Comparison of ENCODE assay signal across 12 cellular contexts in the genomic region with DNA sequence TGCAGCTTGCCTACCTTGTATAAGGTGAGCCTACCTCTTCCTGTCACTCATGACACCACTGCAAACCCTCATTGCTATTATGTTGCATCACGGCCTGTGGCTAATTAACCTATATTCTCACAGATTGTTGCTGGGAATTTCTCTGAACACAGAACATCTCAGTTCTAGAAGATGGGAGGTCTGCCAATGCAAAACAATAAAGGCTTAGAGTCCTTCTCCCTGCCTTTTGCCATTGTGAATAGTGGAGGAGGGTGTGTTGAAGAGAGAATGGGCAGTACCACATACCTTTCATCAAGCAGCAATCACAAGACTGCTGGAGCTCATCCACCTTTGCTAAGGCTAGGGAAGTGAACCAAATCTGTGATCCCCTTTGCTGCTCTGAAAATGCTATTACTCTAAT. TPM values are rescaled to one million over a fixed set of nuclear protein-coding genes. Genes with fewer than 3 reads are reported as not detected.
DNase-seq lines count a peak whose midpoint lies in the region; ATAC-seq and TF ChIP-seq lines count a peak whose summit lies in the region.
"Had no signal": no experiment of that assay in that cellular context is flagged by ENCODE, and none has a peak within 500 bp of the region (broad histone marks: within the 10 kb centered on the region; RNA-seq: fewer than 3 reads in every experiment).

No MANE protein-coding gene starts in this region.

- no TSS peak for BruUV-seq in mammary epithelial cell (replicated peaks; lab: Mats Ljungman, UMichigan)

- no peak overlapping the region for H3K9ac ChIP-seq in mammary epithelial cell (ENCODE audit: insufficient read depth, low read length)

- H3K36me3 ChIP-seq in mammary epithelial cell (ENCODE audit: insufficient read depth, low read length): peaks cover 2% of the 10 kb centered on the region
- no peaks in the 10 kb centered on the region for H3K36me3 ChIP-seq in tibial artery
- H3K36me3 ChIP-seq: stomach had no signal

- H3K9me3 ChIP-seq in mammary epithelial cell (replicated peaks; ENCODE audit: insufficient read depth, low read length) (no peaks in the 10 kb centered on the region), tibial artery (no peaks in the 10 kb centered on the region)
- H3K9me3 ChIP-seq: stomach had no signal

- TF ChIP-seq CTCF in mammary epithelial cell (conservative IDR thresholded peaks at IDR 0.05 in 1 of 2, IDR thresholded peaks at IDR 0.05 in 1 of 2; ENCODE audit: extremely low read depth in 1 of 2, insufficient read depth in 1 of 2, low read depth in 1 of 2, low read length in 2 of 2): no peak
- TF ChIP-seq CTCF in tibial artery (IDR thresholded peaks at IDR 0.05): no peak

- H3K4me1 ChIP-seq in mammary epithelial cell (ENCODE audit: insufficient read depth, low read length): peaks cover 23% of the 10 kb centered on the region
- peaks cover 0 to 40% (median 9%) of the 10 kb centered on the region in 4 donors for H3K4me1 ChIP-seq in tibial artery

- H2AFZ ChIP-seq in mammary epithelial cell (ENCODE audit: low read depth, low read length): no peak overlapping the region

- H4K20me1 ChIP-seq in mammary epithelial cell (ENCODE audit: insufficient read depth, low read length): no peaks in the 10 kb centered on the region

- WGBS in mammary epithelial cell (ENCODE audit: low coverage, missing lambda C conversion rate): 14% methylated on average over 1 of the region's 1 CpG

- dilution Hi-C loops in mammary epithelial cell (cut with HindIII; ENCODE audit: low sequenced_read_pairs): no loop called here

- H3K27ac ChIP-seq in mammary epithelial cell (ENCODE audit: insufficient read depth, low read depth, low read length) (peak overlapping the region; percentile 49), tibial artery (no peak overlapping the region)
- H3K27ac ChIP-seq: stomach had no signal

- CTCF ChIA-PET in mammary epithelial cell (lab: Charles Lee; ENCODE audit: low non-redundant PET): interaction anchor here (0.5 kb wide), 2 partner anchors 11 to 26 kb away, joined by 4 read pairs; no protein-coding TSS in a partner anchor

- H3K27me3 ChIP-seq in mammary epithelial cell (ENCODE audit: insufficient read depth, low read length) (no peaks in the 10 kb centered on the region), tibial artery (no peaks in the 10 kb centered on the region)
- H3K27me3 ChIP-seq: stomach had no signal

- ATAC-seq in HG02642 (IDR thresholded peaks at IDR 0.05; ENCODE audit: poor library complexity, unreplicated experiment): no peak
- ATAC-seq: HepG2, left colon had no signal

- in situ Hi-C loops in mammary epithelial cell (cut with MboI; ENCODE audit: low sequenced_read_pairs in 2 of 2): no loop called here

- peaks cover 93% of the 10 kb centered on the region for H3K79me2 ChIP-seq in mammary epithelial cell (ENCODE audit: insufficient read depth, low read length)

- DNase-seq in NCI-H226: peak; percentile 9
- peak; percentile 79 for DNase-seq in mammary epithelial cell
- DNase-seq in inferior parietal cortex (ENCODE audit: extremely low spot score): peak; percentile 90
- peak; percentile 98 for DNase-seq in superior temporal gyrus (ENCODE audit: extremely low spot score)
- DNase-seq in DMS53 (lab: John Stamatoyannopoulos, UW): no peak
- no peak for DNase-seq in tibial artery
- DNase-seq: activated CD4-positive, alpha-beta T cell treated with anti-CD3 and anti-CD28 coated beads, Interleukin-2, amount 50 U/mL, for 4 hours; left colon; stimulated activated CD4-positive, alpha-beta T cell treated with anti-CD3 and anti-CD28 coated beads, Interleukin-2, amount 100 ng/mL, for 48 hours; stomach had no signal

- intact Hi-C loops in mammary epithelial cell (cut with micrococcal nuclease): no loop called here
- intact Hi-C loops in tibial artery (cut with DNase I; ENCODE audit: low total_unique reads): no loop called here

- no peak overlapping the region for H3K4me2 ChIP-seq in mammary epithelial cell (ENCODE audit: insufficient read depth, low read depth, low read length)

- H3K4me3 ChIP-seq in mammary epithelial cell (replicated peaks in 1 of 3; ENCODE audit: insufficient read depth in 1 of 3, low read depth in 2 of 3, low read length in 3 of 3) (no peak overlapping the region), tibial artery (no peak overlapping the region)
- H3K4me3 ChIP-seq: stomach had no signal

RNA-seq across cellular contexts. Expression of gene WDFY2, which starts 34.4 kb away (rescaled TPM):
- 10 to 100 TPM; 20.7 to 32.9 TPM for total RNA-seq in mammary epithelial cell
- 7.4 TPM for polyA plus RNA-seq in mammary epithelial cell
- 35.2 TPM for polyA minus RNA-seq in mammary epithelial cell

Comparison
In these comparisons a context has a peak if more than half of its experiments do, and no peak if none do; other contexts are left out.
1. DNase-seq: peak in NCI-H226 (single experiment), mammary epithelial cell (single experiment), inferior parietal cortex (single experiment) and superior temporal gyrus (single experiment); none in DMS53 (single experiment) and tibial artery (0 of 2).